Comparison of ENCODE assay signal across 2 cellular contexts in genomic region chr4:836003-836511, GRCh38.
A peak's percentile ranks its signal among the peaks of the same experiment; 100 is the strongest.
TF ChIP-seq lines count a peak whose summit lies in the region.

No MANE protein-coding gene starts in this region.

TF ChIP-seq in HepG2, 621 proteins besides CTCF, POLR2A, EP300 and RAD21:
- TF ChIP-seq SAP130 (CRISPR knock-in tag; IDR thresholded peaks at IDR 0.05; ENCODE audit: low read depth) (no peak), HDAC1 (CRISPR knock-in tag; IDR thresholded peaks at IDR 0.05) (no peak), PHF20 (CRISPR knock-in tag; IDR thresholded peaks at IDR 0.05) (no peak), MLLT10 (CRISPR knock-in tag; IDR thresholded peaks at IDR 0.05) (no peak), RARG (CRISPR knock-in tag; IDR thresholded peaks at IDR 0.05; ENCODE audit: low read depth) (no peak), KAT7 (CRISPR knock-in tag; IDR thresholded peaks at IDR 0.05; ENCODE audit: borderline replicate concordance) (no peak), ZNF496 (CRISPR knock-in tag; IDR thresholded peaks at IDR 0.05; ENCODE audit: insufficient replicate concordance) (no peak), ZNF513 (CRISPR knock-in tag; conservative IDR thresholded peaks at IDR 0.05) (no peak), ZFP91 (CRISPR knock-in tag; IDR thresholded peaks at IDR 0.05; ENCODE audit: borderline replicate concordance) (no peak; the same call in 1 of the 2 replicates), POGZ (CRISPR knock-in tag; IDR thresholded peaks at IDR 0.05) (no peak), RFXANK (CRISPR knock-in tag; IDR thresholded peaks at IDR 0.05) (no peak), TFDP1 (CRISPR knock-in tag; IDR thresholded peaks at IDR 0.05; ENCODE audit: borderline replicate concordance) (no peak), ZNF317 (CRISPR knock-in tag; IDR thresholded peaks at IDR 0.05) (no peak)

TF ChIP-seq in H1, 55 proteins besides CTCF, POLR2A, EP300 and RAD21:
- TF ChIP-seq EGR1 (IDR thresholded peaks at IDR 0.05; ENCODE audit: borderline replicate concordance, low read depth, low read length) (peak; percentile 61), SIN3A (conservative IDR thresholded peaks at IDR 0.05 in 1 of 2, IDR thresholded peaks at IDR 0.05 in 1 of 2; ENCODE audit: low read depth in 1 of 2, low read length in 2 of 2) (no peak)
